ENCODE assay signal across 22 cellular contexts in genomic region chr7:45650404-45651055, GRCh38.
A peak's percentile ranks its signal among the peaks of the same experiment; 100 is the strongest.
DNase-seq lines count a peak whose midpoint lies in the region; ATAC-seq and TF ChIP-seq lines count a peak whose summit lies in the region.
"Had no signal": no experiment of that assay in that cellular context is flagged by ENCODE, and none has a peak within 500 bp of the region (broad histone marks: within the 10 kb centered on the region; RNA-seq: fewer than 3 reads in every experiment).

No MANE protein-coding gene starts in this region.

- H3K4me3 Mint-ChIP-seq in activated CD8-positive, alpha-beta T cell treated with anti-CD3 and anti-CD28 coated beads, Interleukin-2, amount 10 ng/mL, durations not matched to agents 7 days and 5 days: no peak overlapping the region
- no peak overlapping the region for H3K4me3 Mint-ChIP-seq in activated CD8-positive, alpha-beta T cell treated with anti-CD3 and anti-CD28 coated beads for 36 hours
- H3K4me3 Mint-ChIP-seq: CD4-positive, alpha-beta memory T cell had no signal

- DNase-seq in activated CD8-positive, alpha-beta T cell treated with anti-CD3 and anti-CD28 coated beads, Interleukin-2, amount 10 ng/mL, durations not matched to agents 7 days and 5 days: no peak
- DNase-seq in activated CD8-positive, alpha-beta T cell treated with anti-CD3 and anti-CD28 coated beads for 36 hours: no peak
- DNase-seq in OCI-LY7 (ENCODE audit: low spot score) (no peak), mucosa of gallbladder (ENCODE audit: low spot score) (peak; percentile 7), dedifferentiated amniotic fluid mesenchymal stem cell (ENCODE audit: extremely low spot score) (no peak)
- no peak for DNase-seq in stimulated activated CD4-positive, alpha-beta T cell treated with anti-CD3 and anti-CD28 coated beads, Interleukin-2, amount 100 ng/mL, for 24 hours
- DNase-seq in activated naive CD4-positive, alpha-beta T cell (lab: John Stamatoyannopoulos, UW): no peak
- DNase-seq: BE2C; CD4-positive, alpha-beta memory T cell; DMS153; GF-D8; IMR-90; NCI-H1092 treated with DMSO at 0.1 percent for 48 hours; NCI-H1436 treated with DMSO at 0.1 percent for 48 hours; NCI-H1930; NCI-H2227 treated with DMSO at 0.1 percent for 48 hours; NCI-H510A; NK-92 treated with Interleukin-12 subunit alpha and Interleukin-12 subunit beta, amount 100 ng/mL, for 24 hours had no signal

- H3K36me3 Mint-ChIP-seq in activated CD8-positive, alpha-beta T cell treated with anti-CD3 and anti-CD28 coated beads, Interleukin-2, amount 10 ng/mL, durations not matched to agents 7 days and 5 days (ENCODE audit: low read depth): no peaks in the 10 kb centered on the region
- H3K36me3 Mint-ChIP-seq in activated CD8-positive, alpha-beta T cell treated with anti-CD3 and anti-CD28 coated beads for 36 hours (ENCODE audit: low read depth): no peaks in the 10 kb centered on the region
- H3K36me3 Mint-ChIP-seq: CD4-positive, alpha-beta memory T cell had no signal

- H3K9me3 ChIP-seq in BLaER1 (no peaks in the 10 kb centered on the region), OCI-LY7 (ENCODE audit: low read length) (no peaks in the 10 kb centered on the region)
- H3K9me3 ChIP-seq: A549, BE2C had no signal

- H3K79me2 ChIP-seq in OCI-LY7 (ENCODE audit: insufficient read depth, low read depth, low read length): no peaks in the 10 kb centered on the region

- CTCF ChIA-PET in activated CD8-positive, alpha-beta T cell treated with anti-CD3 and anti-CD28 coated beads, Interleukin-2, amount 10 ng/mL, durations not matched to agents 7 days and 5 days (lab: Charles Lee): interaction anchor here (1.4 kb wide), 1 partner anchor 13 kb away, joined by 3 read pairs; no protein-coding TSS in a partner anchor
- CTCF ChIA-PET in activated CD8-positive, alpha-beta T cell treated with anti-CD3 and anti-CD28 coated beads for 36 hours (lab: Charles Lee): no interaction called here
- CTCF ChIA-PET in OCI-LY7 (lab: Charles Lee; ENCODE audit: unreplicated experiment): no interaction called here

- peaks cover 6% of the 10 kb centered on the region for H3K4me1 Mint-ChIP-seq in activated CD8-positive, alpha-beta T cell treated with anti-CD3 and anti-CD28 coated beads, Interleukin-2, amount 10 ng/mL, durations not matched to agents 7 days and 5 days (ENCODE audit: low read depth)
- H3K4me1 Mint-ChIP-seq in activated CD8-positive, alpha-beta T cell treated with anti-CD3 and anti-CD28 coated beads for 36 hours (ENCODE audit: low read depth): no peaks in the 10 kb centered on the region
- H3K4me1 Mint-ChIP-seq: CD4-positive, alpha-beta memory T cell had no signal

- H3K36me3 ChIP-seq in BLaER1 (no peaks in the 10 kb centered on the region), OCI-LY7 (ENCODE audit: insufficient read depth, low read length) (no peaks in the 10 kb centered on the region)
- H3K36me3 ChIP-seq: BE2C had no signal

- H2AFZ ChIP-seq in OCI-LY7 (ENCODE audit: low read length): peak overlapping the region; percentile 72; the same call in 1 of the 2 replicates

- no peak for TF ChIP-seq CTCF in activated CD8-positive, alpha-beta T cell treated with anti-CD3 and anti-CD28 coated beads for 36 hours (IDR thresholded peaks at IDR 0.05)
- no peak for TF ChIP-seq CTCF in OCI-LY7 (conservative IDR thresholded peaks at IDR 0.05; ENCODE audit: low read length)

- H4K20me1 ChIP-seq in BLaER1: no peaks in the 10 kb centered on the region
- H4K20me1 ChIP-seq in OCI-LY7 (ENCODE audit: insufficient read depth, low read length): no peaks in the 10 kb centered on the region

- H3K27ac ChIP-seq in BLaER1 (peak overlapping the region; percentile 64), OCI-LY7 (ENCODE audit: low read depth, low read length, poor library complexity, severe bottlenecking) (no peak overlapping the region)
- H3K27ac ChIP-seq: A549, KMS-11 had no signal

- H3K27ac Mint-ChIP-seq in activated CD8-positive, alpha-beta T cell treated with anti-CD3 and anti-CD28 coated beads, Interleukin-2, amount 10 ng/mL, durations not matched to agents 7 days and 5 days: peak overlapping the region; percentile 56
- no peak overlapping the region for H3K27ac Mint-ChIP-seq in activated CD8-positive, alpha-beta T cell treated with anti-CD3 and anti-CD28 coated beads for 36 hours

- no peaks in the 10 kb centered on the region for H3K9me3 Mint-ChIP-seq in activated CD8-positive, alpha-beta T cell treated with anti-CD3 and anti-CD28 coated beads, Interleukin-2, amount 10 ng/mL, durations not matched to agents 7 days and 5 days (ENCODE audit: insufficient read depth)
- no peaks in the 10 kb centered on the region for H3K9me3 Mint-ChIP-seq in activated CD8-positive, alpha-beta T cell treated with anti-CD3 and anti-CD28 coated beads for 36 hours
- H3K9me3 Mint-ChIP-seq: CD4-positive, alpha-beta memory T cell had no signal

- POLR2A ChIA-PET in activated CD8-positive, alpha-beta T cell treated with anti-CD3 and anti-CD28 coated beads, Interleukin-2, amount 10 ng/mL, durations not matched to agents 7 days and 5 days (lab: Charles Lee): no interaction called here
- POLR2A ChIA-PET in activated CD8-positive, alpha-beta T cell treated with anti-CD3 and anti-CD28 coated beads for 36 hours (lab: Charles Lee): no interaction called here
- POLR2A ChIA-PET in OCI-LY7 (lab: Charles Lee): no interaction called here

- H3K4me3 ChIP-seq in BLaER1: no peak overlapping the region
- H3K4me3 ChIP-seq in OCI-LY7 (ENCODE audit: low read depth, low read length, poor library complexity, severe bottlenecking): no peak overlapping the region
- H3K4me3 ChIP-seq: A549 had no signal

- no peaks in the 10 kb centered on the region for H3K9me2 ChIP-seq in OCI-LY7 (ENCODE audit: insufficient read depth, low read length)

- no peak for ATAC-seq in activated CD8-positive, alpha-beta T cell treated with anti-CD3 and anti-CD28 coated beads, Interleukin-2, amount 10 ng/mL, durations not matched to agents 7 days and 5 days
- no peak for ATAC-seq in activated CD8-positive, alpha-beta T cell treated with anti-CD3 and anti-CD28 coated beads for 36 hours
- ATAC-seq: A549, Panc1 had no signal

- H3K27me3 Mint-ChIP-seq in activated CD8-positive, alpha-beta T cell treated with anti-CD3 and anti-CD28 coated beads, Interleukin-2, amount 10 ng/mL, durations not matched to agents 7 days and 5 days (ENCODE audit: low read depth): no peaks in the 10 kb centered on the region
- no peaks in the 10 kb centered on the region for H3K27me3 Mint-ChIP-seq in activated CD8-positive, alpha-beta T cell treated with anti-CD3 and anti-CD28 coated beads for 36 hours

- H3K27me3 ChIP-seq in BLaER1: no peaks in the 10 kb centered on the region
- H3K27me3 ChIP-seq: BE2C had no signal

- intact Hi-C loops in activated CD8-positive, alpha-beta T cell treated with anti-CD3 and anti-CD28 coated beads for 36 hours (cut with micrococcal nuclease): no loop called here
- intact Hi-C loops in OCI-LY7 (cut with micrococcal nuclease; ENCODE audit: unreplicated experiment): no loop called here

- H3K4me1 ChIP-seq in BLaER1 (peaks cover 13% of the 10 kb centered on the region), OCI-LY7 (ENCODE audit: insufficient read depth, low read length, poor library complexity, severe bottlenecking) (no peaks in the 10 kb centered on the region)
- H3K4me1 ChIP-seq: A549, BE2C had no signal

- BruUV-seq in OCI-LY7 (replicated peaks; lab: Mats Ljungman, UMichigan): no TSS peak

- 0 out of 2 replicates have a peak overlapping the region, but pooled peaks have one; percentile 12 for H3K9ac ChIP-seq in BLaER1
- H3K9ac ChIP-seq: KMS-11 had no signal

- H3K4me2 ChIP-seq in BLaER1 (peak overlapping the region; percentile 73), OCI-LY7 (ENCODE audit: low read length) (no peak overlapping the region)
- H3K4me2 ChIP-seq: A549, KMS-11 had no signal
